ENCODE assay signal across 19 cellular contexts in the genomic region with DNA sequence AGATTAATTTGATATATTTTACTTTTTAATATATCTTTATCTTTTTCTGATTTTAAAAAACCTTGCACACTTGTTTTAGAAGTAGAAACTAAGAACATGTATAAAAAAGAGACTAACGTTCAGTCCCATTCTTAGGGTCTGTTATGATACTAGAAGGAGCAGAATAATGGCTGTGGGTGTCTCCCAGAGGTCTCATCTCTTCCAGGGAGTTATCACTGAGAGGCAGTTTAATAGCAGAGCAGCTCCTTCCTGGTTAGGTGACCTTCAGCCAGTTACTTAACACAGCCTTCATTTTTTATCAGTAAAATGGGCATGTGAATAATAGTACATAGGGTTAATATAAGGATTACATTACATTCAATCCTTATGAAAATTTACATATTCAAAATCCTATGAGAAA. TPM values are rescaled to one million over a fixed set of nuclear protein-coding genes. Genes with fewer than 3 reads are reported as not detected.
DNase-seq lines count a peak whose midpoint lies in the region; ATAC-seq and TF ChIP-seq lines count a peak whose summit lies in the region.
"Had no signal": no experiment of that assay in that cellular context is flagged by ENCODE, and none has a peak within 500 bp of the region (broad histone marks: within the 10 kb centered on the region; RNA-seq: fewer than 3 reads in every experiment).

No MANE protein-coding gene starts in this region.

- peak overlapping the region; percentile 79 for H2AFZ ChIP-seq in OCI-LY3 (ENCODE audit: low read depth, low read length)
- H2AFZ ChIP-seq: GM23338 had no signal

- H3K27me3 ChIP-seq in DOHH2 (ENCODE audit: control insufficient read depth, low read length) (no peaks in the 10 kb centered on the region), OCI-LY3 (ENCODE audit: low read depth, low read length) (no peaks in the 10 kb centered on the region)

- no peak overlapping the region for H3K4me3 Mint-ChIP-seq in CD14-positive monocyte
- H3K4me3 Mint-ChIP-seq in activated T-helper 17 cell treated with anti-CD3 and anti-CD28 coated beads, Interleukin-2, amount 50 U/mL, for 72 hours: no peak overlapping the region
- H3K4me3 Mint-ChIP-seq: GM23338 had no signal

- H3K4me1 ChIP-seq in DOHH2 (ENCODE audit: control insufficient read depth, low read length) (peaks cover 51% of the 10 kb centered on the region), OCI-LY3 (ENCODE audit: low read length) (peaks cover 63% of the 10 kb centered on the region)

- ATAC-seq in activated T-helper 17 cell treated with anti-CD3 and anti-CD28 coated beads, Interleukin-2, amount 50 U/mL, for 72 hours (replicated peaks): no peak
- ATAC-seq: GM23338, HCT116 had no signal

- no peaks in the 10 kb centered on the region for H3K9me3 ChIP-seq in DOHH2 (ENCODE audit: control insufficient read depth, insufficient read depth, low read length)
- no peaks in the 10 kb centered on the region for H3K9me3 ChIP-seq in OCI-LY3 (ENCODE audit: insufficient read depth, low read length)

- H3K27ac ChIP-seq in DOHH2 (ENCODE audit: low read depth, low read length) (no peak overlapping the region), OCI-LY3 (ENCODE audit: low read length) (peak overlapping the region; percentile 91), epithelial cell of prostate (peak overlapping the region; percentile 61)

- H3K27me3 Mint-ChIP-seq in CD14-positive monocyte (ENCODE audit: low read depth in 3 of 3): peaks cover 0 to 6% (median 0%) of the 10 kb centered on the region in 3 donors
- H3K27me3 Mint-ChIP-seq in activated T-helper 17 cell treated with anti-CD3 and anti-CD28 coated beads, Interleukin-2, amount 50 U/mL, for 72 hours: no peaks in the 10 kb centered on the region

- no peak overlapping the region for H3K4me3 ChIP-seq in DOHH2 (ENCODE audit: low read length)
- H3K4me3 ChIP-seq in OCI-LY3 (ENCODE audit: low read length): peak overlapping the region; percentile 65
- H3K4me3 ChIP-seq: GM23338 had no signal

- H3K4me2 ChIP-seq in DOHH2 (ENCODE audit: low read length) (peak overlapping the region; percentile 44; the same call in 1 of the 2 replicates), OCI-LY3 (ENCODE audit: low read length) (peak overlapping the region; percentile 80)
- H3K4me2 ChIP-seq: GM23338 had no signal

- no peaks in the 10 kb centered on the region for H3K9me3 Mint-ChIP-seq in CD14-positive monocyte
- no peaks in the 10 kb centered on the region for H3K9me3 Mint-ChIP-seq in activated T-helper 17 cell treated with anti-CD3 and anti-CD28 coated beads, Interleukin-2, amount 50 U/mL, for 72 hours
- H3K9me3 Mint-ChIP-seq: GM23338 had no signal

- H3K27ac Mint-ChIP-seq in CD14-positive monocyte: peak overlapping the region in 6 of 7 donors; percentile 14 to 99 (median 98)
- no peak overlapping the region for H3K27ac Mint-ChIP-seq in activated T-helper 17 cell treated with anti-CD3 and anti-CD28 coated beads, Interleukin-2, amount 50 U/mL, for 72 hours
- H3K27ac Mint-ChIP-seq: GM23338 had no signal

- H4K20me1 ChIP-seq in DOHH2 (ENCODE audit: control insufficient read depth, insufficient read depth, low read depth, low read length) (no peaks in the 10 kb centered on the region), OCI-LY3 (ENCODE audit: insufficient read depth, low read length) (no peaks in the 10 kb centered on the region)

- peaks cover 34% of the 10 kb centered on the region for H3K4me1 Mint-ChIP-seq in CD14-positive monocyte
- H3K4me1 Mint-ChIP-seq in activated T-helper 17 cell treated with anti-CD3 and anti-CD28 coated beads, Interleukin-2, amount 50 U/mL, for 72 hours: peaks cover 10% of the 10 kb centered on the region

- peaks cover 0 to 3% of the 10 kb centered on the region in 2 donors for H3K36me3 Mint-ChIP-seq in CD14-positive monocyte
- no peaks in the 10 kb centered on the region for H3K36me3 Mint-ChIP-seq in activated T-helper 17 cell treated with anti-CD3 and anti-CD28 coated beads, Interleukin-2, amount 50 U/mL, for 72 hours (ENCODE audit: low read depth)

- no peaks in the 10 kb centered on the region for H3K36me3 ChIP-seq in DOHH2 (ENCODE audit: control insufficient read depth, low read length)
- no peaks in the 10 kb centered on the region for H3K36me3 ChIP-seq in OCI-LY3 (replicated peaks; ENCODE audit: low read depth, low read length)

- H3F3A ChIP-seq in DOHH2 (ENCODE audit: control insufficient read depth, insufficient read depth): no peaks in the 10 kb centered on the region; the same call in 1 of the 2 replicates

- H3K9ac ChIP-seq in OCI-LY3 (ENCODE audit: low read length): peak overlapping the region; percentile 60

- H3K79me2 ChIP-seq in DOHH2 (ENCODE audit: control insufficient read depth, low read length) (no peaks in the 10 kb centered on the region), OCI-LY3 (ENCODE audit: low read length) (no peaks in the 10 kb centered on the region)

- no peak for DNase-seq in CD14-positive monocyte (ENCODE audit: low spot score)
- DNase-seq in epithelial cell of prostate (ENCODE audit: low read depth, low spot score): no peak
- DNase-seq in hepatic stellate cell (ENCODE audit: low spot score): no peak
- no peak for DNase-seq in superior temporal gyrus (ENCODE audit: extremely low spot score)
- no peak for DNase-seq in SKM-1 (lab: John Stamatoyannopoulos, UW; ENCODE audit: unreplicated experiment)
- DNase-seq: DMS79, KG1, NCI-H1092 treated with DMSO at 0.1 percent for 48 hours, NCI-H1694 treated with DMSO at 0.1 percent for 48 hours, NCI-H2107, NCI-H345, NCI-H526 treated with DMSO at 0.1 percent for 48 hours, RPMI8226 had no signal

- intact Hi-C loops in CD14-positive monocyte (cut with micrococcal nuclease): loop anchor here (5.0 to 10.0 kb wide), 3 partner anchors 39 to 172 kb away; partner anchors contain the start of genes PLEK (in 1 of the 2) and PPP3R1 (in 1 of the 2)

- no peak for TF ChIP-seq CTCF in CD14-positive monocyte (IDR thresholded peaks at IDR 0.05)
- TF ChIP-seq CTCF in DOHH2 (IDR thresholded peaks at IDR 0.05; ENCODE audit: low read depth, low read length, poor library complexity, severe bottlenecking): no peak
- TF ChIP-seq CTCF in OCI-LY3 (IDR thresholded peaks at IDR 0.05; ENCODE audit: low read depth, low read length): no peak

- H3K9me2 ChIP-seq in DOHH2 (replicated peaks; ENCODE audit: control insufficient read depth, low read length): no peaks in the 10 kb centered on the region

RNA-seq across cellular contexts. Expression of gene FBXO48, which starts 40.6 kb away (rescaled TPM):
- under 1 TPM; 0.08 to 0.31 TPM for polyA plus RNA-seq in CD14-positive monocyte
- total RNA-seq in activated T-helper 17 cell treated with anti-CD3 and anti-CD28 coated beads, Interleukin-2, amount 50 U/mL, for 72 hours: 1 to 10 TPM; 2.0 to 2.3 TPM
- total RNA-seq: G401 had no signal

RNA-seq across cellular contexts. Expression of gene APLF, which starts 40.9 kb away (rescaled TPM):
- 1 to 10 TPM; 1.2 to 1.8 TPM for polyA plus RNA-seq in CD14-positive monocyte
- total RNA-seq in activated T-helper 17 cell treated with anti-CD3 and anti-CD28 coated beads, Interleukin-2, amount 50 U/mL, for 72 hours: 1 to 10 TPM; 1.4 to 3.5 TPM
